Comparison of ENCODE assay signal across 10 cellular contexts in genomic region chrX:44903107-44903506, GRCh38. TPM values are rescaled to one million over a fixed set of nuclear protein-coding genes. Genes with fewer than 3 reads are reported as not detected.
DNase-seq lines count a peak whose midpoint lies in the region; ATAC-seq and TF ChIP-seq lines count a peak whose summit lies in the region.
"Had no signal": no experiment of that assay in that cellular context is flagged by ENCODE, and none has a peak within 500 bp of the region (broad histone marks: within the 10 kb centered on the region; RNA-seq: fewer than 3 reads in every experiment).

No MANE protein-coding gene starts in this region.

- peaks cover 7 to 45% of the 10 kb centered on the region in 2 experiments for H3K79me1 ChIP-seq in IMR-90 (ENCODE audit: low read depth in 1 of 2, low read length in 2 of 2)

- H3K4me3 ChIP-seq in IMR-90 (ENCODE audit: insufficient read depth, low read depth, low read length) (no peak overlapping the region), suprapubic skin (no peak overlapping the region)

- no peak overlapping the region for H3K56ac ChIP-seq in IMR-90 (ENCODE audit: extremely low read depth, insufficient read depth, low read length)

- no peaks in the 10 kb centered on the region for H3K27me3 Mint-ChIP-seq in activated T-helper 2 cell treated with anti-CD3 and anti-CD28 coated beads, Interferon-gamma antibody, Interleukin-2, Interleukin-4, amounts not matched to agents 10 μg/mL and 5 μg/mL and 100 μg/mL, durations not matched to agents 14 hours and 24 hours and 36 hours (ENCODE audit: low read depth)

- BruUV-seq in IMR-90 (replicated peaks; lab: Mats Ljungman, UMichigan), result no TSS peak

- peaks cover 46% of the 10 kb centered on the region for H3K4me1 Mint-ChIP-seq in activated T-helper 2 cell treated with anti-CD3 and anti-CD28 coated beads, Interferon-gamma antibody, Interleukin-2, Interleukin-4, amounts not matched to agents 10 μg/mL and 5 μg/mL and 100 μg/mL, durations not matched to agents 14 hours and 24 hours and 36 hours (ENCODE audit: low read depth)

- no peaks in the 10 kb centered on the region for H3K9me3 ChIP-seq in IMR-90 (ENCODE audit: control insufficient read depth, insufficient read depth, low read length)
- H3K9me3 ChIP-seq in suprapubic skin, result no peaks in the 10 kb centered on the region

- H3K9me1 ChIP-seq in IMR-90 (ENCODE audit: insufficient read depth, low read length), result peaks cover 4% of the 10 kb centered on the region

- H3K14ac ChIP-seq in IMR-90 (replicated peaks; ENCODE audit: low read depth, low read length), result no peak overlapping the region

- H3K36me3 Mint-ChIP-seq in activated T-helper 2 cell treated with anti-CD3 and anti-CD28 coated beads, Interferon-gamma antibody, Interleukin-2, Interleukin-4, amounts not matched to agents 10 μg/mL and 5 μg/mL and 100 μg/mL, durations not matched to agents 14 hours and 24 hours and 36 hours (ENCODE audit: low read depth), result peaks cover 20% of the 10 kb centered on the region

- TF ChIP-seq POLR2A in IMR-90 (IDR thresholded peaks at IDR 0.05; ENCODE audit: low read depth, low read length) (no peak), suprapubic skin (IDR thresholded peaks at IDR 0.05) (no peak)

- TF ChIP-seq CTCF in IMR-90 (conservative IDR thresholded peaks at IDR 0.05; ENCODE audit: low read depth, low read length), result no peak
- no peak for TF ChIP-seq CTCF in suprapubic skin (IDR thresholded peaks at IDR 0.05)

- no peak overlapping the region for H4K8ac ChIP-seq in IMR-90 (ENCODE audit: low read depth in 2 of 2, low read length in 2 of 2)

- no peak overlapping the region for H2BK20ac ChIP-seq in IMR-90 (ENCODE audit: low read depth, low read length)

- no peak overlapping the region for H3K18ac ChIP-seq in IMR-90 (ENCODE audit: low read depth, low read length)

- H3K27ac ChIP-seq in IMR-90 (ENCODE audit: insufficient read depth, low read length) (no peak overlapping the region), suprapubic skin (no peak overlapping the region)

- peak; percentile 34; the same call in 1 of the 2 replicates for ATAC-seq in IMR-90 (ENCODE audit: low read depth)

- no peaks in the 10 kb centered on the region for H3K27me3 ChIP-seq in IMR-90 (ENCODE audit: control insufficient read depth, insufficient read depth, low read length)
- H3K27me3 ChIP-seq in suprapubic skin, result no peaks in the 10 kb centered on the region

- H2BK5ac ChIP-seq in IMR-90 (ENCODE audit: low read depth, low read length, poor library complexity, severe bottlenecking), result no peak overlapping the region

- H3K9ac ChIP-seq in IMR-90 (ENCODE audit: low read depth, low read length), result no peak overlapping the region

- TF ChIP-seq RAD21 in IMR-90 (IDR thresholded peaks at IDR 0.05; ENCODE audit: low read length), result no peak

- WGBS in IMR-90 (ENCODE audit: extremely low coverage in 2 of 2, insufficient read length in 1 of 2), 2 experiments, result no CpG with 5 or more reads among the region's 4 CpGs
- 66% methylated on average over 4 of the region's 4 CpGs for WGBS in suprapubic skin

- in situ Hi-C loops in IMR-90 (cut with MboI; ENCODE audit: low sequenced_read_pairs), result no loop called here

- H2AFZ ChIP-seq in IMR-90 (replicated peaks; ENCODE audit: low read length, poor library complexity), result no peak overlapping the region

- no peak overlapping the region for H3K23ac ChIP-seq in IMR-90 (ENCODE audit: low read depth, low read length)

- H2BK120ac ChIP-seq in IMR-90 (ENCODE audit: low read depth, low read length), result no peak overlapping the region

- H3K4me3 Mint-ChIP-seq in activated T-helper 2 cell treated with anti-CD3 and anti-CD28 coated beads, Interferon-gamma antibody, Interleukin-2, Interleukin-4, amounts not matched to agents 10 μg/mL and 5 μg/mL and 100 μg/mL, durations not matched to agents 14 hours and 24 hours and 36 hours (ENCODE audit: low read depth), result peak overlapping the region; percentile 61
- H3K4me3 Mint-ChIP-seq: nephron progenitor cell had no signal

- H3K4me1 ChIP-seq in IMR-90 (ENCODE audit: control insufficient read depth, insufficient read depth, low read length) (peaks cover 7% of the 10 kb centered on the region), suprapubic skin (peaks cover 15% of the 10 kb centered on the region)

- intact Hi-C loops in IMR-90 (cut with micrococcal nuclease), result no loop called here
- intact Hi-C loops in activated T-helper 2 cell treated with anti-CD3 and anti-CD28 coated beads, Interferon-gamma antibody, Interleukin-2, Interleukin-4, amounts not matched to agents 10 μg/mL and 5 μg/mL and 100 μg/mL, durations not matched to agents 14 hours and 24 hours and 36 hours (cut with micrococcal nuclease), result no loop called here

- peak overlapping the region; percentile 89 for H3K27ac Mint-ChIP-seq in activated T-helper 2 cell treated with anti-CD3 and anti-CD28 coated beads, Interferon-gamma antibody, Interleukin-2, Interleukin-4, amounts not matched to agents 10 μg/mL and 5 μg/mL and 100 μg/mL, durations not matched to agents 14 hours and 24 hours and 36 hours

- peak; percentile 13 for DNase-seq in DMS53 treated with DMSO at 0.1 percent for 48 hours (lab: John Stamatoyannopoulos, UW; ENCODE audit: unreplicated experiment)
- peak; percentile 78 for DNase-seq in IMR-90
- DNase-seq in activated T-helper 2 cell treated with anti-CD3 and anti-CD28 coated beads, Interferon-gamma antibody, Interleukin-2, Interleukin-4, amounts not matched to agents 10 μg/mL and 5 μg/mL and 100 μg/mL, durations not matched to agents 14 hours and 24 hours and 36 hours (ENCODE audit: low spot score), result no peak
- peak; percentile 62 for DNase-seq in kidney tubule cell (ENCODE audit: low spot score)
- no peak for DNase-seq in NCI-H345 (lab: John Stamatoyannopoulos, UW)
- DNase-seq in suprapubic skin (ENCODE audit: low spot score in 2 of 2), result no peak
- no peak for DNase-seq in NCI-H1092 treated with DMSO at 0.1 percent for 48 hours (lab: John Stamatoyannopoulos, UW)
- no peak for DNase-seq in NCI-H2227 treated with DMSO at 0.1 percent for 48 hours (lab: John Stamatoyannopoulos, UW)
- DNase-seq: nephron progenitor cell had no signal

- H3K9me3 Mint-ChIP-seq in activated T-helper 2 cell treated with anti-CD3 and anti-CD28 coated beads, Interferon-gamma antibody, Interleukin-2, Interleukin-4, amounts not matched to agents 10 μg/mL and 5 μg/mL and 100 μg/mL, durations not matched to agents 14 hours and 24 hours and 36 hours, result peaks cover 19% of the 10 kb centered on the region

- no peak overlapping the region for H4K5ac ChIP-seq in IMR-90 (ENCODE audit: low read depth, low read length)

- peaks cover 56% of the 10 kb centered on the region for H4K20me1 ChIP-seq in IMR-90 (ENCODE audit: insufficient read depth, low read length)

- no peaks in the 10 kb centered on the region for H3K36me3 ChIP-seq in IMR-90 (ENCODE audit: control insufficient read depth, insufficient read depth, low read length)
- no peaks in the 10 kb centered on the region for H3K36me3 ChIP-seq in suprapubic skin

- CTCF ChIA-PET in IMR-90 (lab: Yijun Ruan, JAX), result no interaction called here

- no peak overlapping the region for H2AK9ac ChIP-seq in IMR-90 (replicated peaks; ENCODE audit: low read depth, low read length, poor library complexity)

- POLR2A ChIA-PET in IMR-90 (lab: Charles Lee; ENCODE audit: unreplicated experiment), result no interaction called here

- H2BK15ac ChIP-seq in IMR-90 (ENCODE audit: low read depth, low read length), result no peak overlapping the region

- no peak overlapping the region for H2AK5ac ChIP-seq in IMR-90 (ENCODE audit: low read depth, low read length)

- dilution Hi-C loops in IMR-90 (cut with HindIII; ENCODE audit: low sequenced_read_pairs, unreplicated experiment), result no loop called here

- no peak overlapping the region for H3K4me2 ChIP-seq in IMR-90 (ENCODE audit: low read depth, low read length)

- H3K4ac ChIP-seq in IMR-90 (ENCODE audit: low read depth, low read length), result no peak overlapping the region

- no peak for TF ChIP-seq EP300 in suprapubic skin (IDR thresholded peaks at IDR 0.05)

- H4K91ac ChIP-seq in IMR-90 (ENCODE audit: insufficient read depth, low read depth, low read length), result no peak overlapping the region

TF ChIP-seq in IMR-90, 13 proteins besides CTCF, POLR2A, EP300 and RAD21 (continues in another document):
- TF ChIP-seq CEBPB (IDR thresholded peaks at IDR 0.05; ENCODE audit: low read depth, low read length) (no peak), MAZ (IDR thresholded peaks at IDR 0.05; ENCODE audit: borderline replicate concordance, low read depth, low read length) (no peak), MAFK (IDR thresholded peaks at IDR 0.05; ENCODE audit: low read depth, low read length) (peak; percentile 26; the same call in 1 of the 2 replicates), MXI1 (IDR thresholded peaks at IDR 0.05; ENCODE audit: borderline replicate concordance, low read depth, low read length) (no peak), CHD1 (IDR thresholded peaks at IDR 0.05; ENCODE audit: low read depth, low read length) (no peak), RCOR1 (IDR thresholded peaks at IDR 0.05; ENCODE audit: insufficient replicate concordance, low read length) (no peak), NFE2L2 (IDR thresholded peaks at IDR 0.05; ENCODE audit: low read depth, low read length) (no peak; the same call in 1 of the 2 replicates)

RNA-seq across cellular contexts. Expression of gene KDM6A, which starts 30.1 kb away (rescaled TPM):
- 24.9 and 25.3 TPM in 2 replicates for total RNA-seq in IMR-90 (2012; rRNA removed)
- polyA plus RNA-seq in IMR-90 (2012; rRNA removed), result 11.7 TPM in 2 replicates
- 1.3 and 3.2 TPM in 2 replicates for polyA plus RNA-seq in IMR-90 (2012; cell fraction: cytosol; rRNA removed)
- 10.6 and 47.0 TPM in 2 replicates for polyA plus RNA-seq in IMR-90 (2012; cell fraction: nucleus; rRNA removed; ENCODE audit: low replicate concordance)
- 21.8 and 30.7 TPM in 2 replicates for total RNA-seq in activated T-helper 2 cell treated with anti-CD3 and anti-CD28 coated beads, Interferon-gamma antibody, Interleukin-2, Interleukin-4, amounts not matched to agents 10 μg/mL and 5 μg/mL and 100 μg/mL, durations not matched to agents 14 hours and 24 hours and 36 hours
- total RNA-seq in suprapubic skin, result 100 to 1,000 TPM in 1 of 4 donors, 10 to 100 TPM in 3; 45.5 to 140 (median 60.9) TPM

RNA-seq across cellular contexts. Expression of gene DUSP21, which starts 59.3 kb away (rescaled TPM):
- not detected in 2 replicates for total RNA-seq in IMR-90 (2012; rRNA removed)
- polyA plus RNA-seq in IMR-90 (2012; rRNA removed), result not detected in 2 replicates
- polyA plus RNA-seq in IMR-90 (2012; cell fraction: cytosol; rRNA removed), result not detected in 2 replicates
- polyA plus RNA-seq in IMR-90 (2012; cell fraction: nucleus; rRNA removed; ENCODE audit: low replicate concordance), result not detected in 2 replicates
- total RNA-seq in activated T-helper 2 cell treated with anti-CD3 and anti-CD28 coated beads, Interferon-gamma antibody, Interleukin-2, Interleukin-4, amounts not matched to agents 10 μg/mL and 5 μg/mL and 100 μg/mL, durations not matched to agents 14 hours and 24 hours and 36 hours, result not detected in 2 replicates
- not detected for total RNA-seq in suprapubic skin
- total RNA-seq: H1 had no signal
- polyA plus RNA-seq: H1 had no signal

Comparison
In these comparisons a context has a peak if more than half of its experiments do, and no peak if none do; other contexts are left out.
1. DNase-seq: peak in DMS53 treated with DMSO at 0.1 percent for 48 hours (single experiment), IMR-90 (single experiment) and kidney tubule cell (single experiment); none in activated T-helper 2 cell treated with anti-CD3 and anti-CD28 coated beads, Interferon-gamma antibody, Interleukin-2, Interleukin-4, amounts not matched to agents 10 μg/mL and 5 μg/mL and 100 μg/mL, durations not matched to agents 14 hours and 24 hours and 36 hours (single experiment), NCI-H345 (single experiment), suprapubic skin (0 of 2), NCI-H1092 treated with DMSO at 0.1 percent for 48 hours (single experiment) and NCI-H2227 treated with DMSO at 0.1 percent for 48 hours (single experiment).